In genomic region chr3:105907790-105908189, GRCh38 we compare ENCODE assay signal across 8 cellular contexts. TPM values are rescaled to one million over a fixed set of nuclear protein-coding genes. Genes with fewer than 3 reads are reported as not detected.
DNase-seq lines count a peak whose midpoint lies in the region; ATAC-seq and TF ChIP-seq lines count a peak whose summit lies in the region.

No MANE protein-coding gene starts in this region.

- H2AFZ ChIP-seq in mammary epithelial cell (ENCODE audit: low read depth, low read length): peak overlapping the region; percentile 52

- BruUV-seq in mammary epithelial cell (replicated peaks; lab: Mats Ljungman, UMichigan): no TSS peak

- WGBS in mammary epithelial cell (ENCODE audit: low coverage, missing lambda C conversion rate): 23% methylated on average over 3 of the region's 3 CpGs

- dilution Hi-C loops in mammary epithelial cell (cut with HindIII; ENCODE audit: low sequenced_read_pairs): no loop called here

- H3K79me2 ChIP-seq in mammary epithelial cell (ENCODE audit: insufficient read depth, low read length): no peaks in the 10 kb centered on the region

- H3K4me2 ChIP-seq in mammary epithelial cell (ENCODE audit: insufficient read depth, low read depth, low read length): no peak overlapping the region

- DNase-seq in KBM-7: peak; percentile 73
- no peak for DNase-seq in mammary epithelial cell
- peak; percentile 2 for DNase-seq in putamen (ENCODE audit: low spot score)
- DNase-seq in cerebellar cortex (ENCODE audit: low spot score): no peak
- DNase-seq in amygdala (lab: John Stamatoyannopoulos, UW): no peak
- no peak for DNase-seq in effector memory CD4-positive, alpha-beta T cell
- DNase-seq in stimulated activated CD4-positive, alpha-beta T cell treated with anti-CD3 and anti-CD28 coated beads, Interleukin-4, amount 100 ng/mL, for 1 hour: no peak

- peaks cover 11% of the 10 kb centered on the region for H3K4me1 ChIP-seq in mammary epithelial cell (ENCODE audit: insufficient read depth, low read length)
- H3K4me1 ChIP-seq in effector memory CD4-positive, alpha-beta T cell (ENCODE audit: control insufficient read depth, insufficient read depth, low read length, poor library complexity, severe bottlenecking): no peaks in the 10 kb centered on the region

- H3K9ac ChIP-seq in mammary epithelial cell (ENCODE audit: insufficient read depth, low read length): no peak overlapping the region

- CTCF ChIA-PET in mammary epithelial cell (lab: Charles Lee; ENCODE audit: low non-redundant PET): no interaction called here

- H3K4me3 ChIP-seq in mammary epithelial cell (replicated peaks in 1 of 3; ENCODE audit: insufficient read depth in 1 of 3, low read depth in 2 of 3, low read length in 3 of 3): no peak overlapping the region
- H3K4me3 ChIP-seq in effector memory CD4-positive, alpha-beta T cell (ENCODE audit: insufficient read depth, low read depth, low read length, poor library complexity, severe bottlenecking): no peak overlapping the region

- H3K27me3 ChIP-seq in mammary epithelial cell (ENCODE audit: insufficient read depth, low read length): no peaks in the 10 kb centered on the region
- no peaks in the 10 kb centered on the region for H3K27me3 ChIP-seq in effector memory CD4-positive, alpha-beta T cell (replicated peaks; ENCODE audit: control insufficient read depth, insufficient read depth, low read length, poor library complexity, severe bottlenecking)

- no peak for TF ChIP-seq CTCF in mammary epithelial cell (conservative IDR thresholded peaks at IDR 0.05 in 1 of 2, IDR thresholded peaks at IDR 0.05 in 1 of 2; ENCODE audit: extremely low read depth in 1 of 2, insufficient read depth in 1 of 2, low read depth in 1 of 2, low read length in 2 of 2)

- no peaks in the 10 kb centered on the region for H3K36me3 ChIP-seq in mammary epithelial cell (ENCODE audit: insufficient read depth, low read length)
- H3K36me3 ChIP-seq in effector memory CD4-positive, alpha-beta T cell (ENCODE audit: control insufficient read depth, insufficient read depth, low read length): no peaks in the 10 kb centered on the region

- H4K20me1 ChIP-seq in mammary epithelial cell (ENCODE audit: insufficient read depth, low read length): no peaks in the 10 kb centered on the region

- H3K9me3 ChIP-seq in mammary epithelial cell (replicated peaks; ENCODE audit: insufficient read depth, low read length): no peaks in the 10 kb centered on the region
- H3K9me3 ChIP-seq in effector memory CD4-positive, alpha-beta T cell (ENCODE audit: control insufficient read depth, low read length): no peaks in the 10 kb centered on the region

- H3K27ac ChIP-seq in mammary epithelial cell (ENCODE audit: insufficient read depth, low read depth, low read length): no peak overlapping the region
- no peak overlapping the region for H3K27ac ChIP-seq in effector memory CD4-positive, alpha-beta T cell (ENCODE audit: insufficient read depth, low read length, poor library complexity, severe bottlenecking)

- intact Hi-C loops in mammary epithelial cell (cut with micrococcal nuclease): no loop called here

- in situ Hi-C loops in KBM-7 (cut with MboI; ENCODE audit: low pct_unique_long_range_greater_than_20kb, low sequenced_read_pairs) (no loop called here), mammary epithelial cell (cut with MboI; ENCODE audit: low sequenced_read_pairs in 2 of 2) (no loop called here)

- ATAC-seq in GM18511 (IDR thresholded peaks at IDR 0.05; ENCODE audit: unreplicated experiment): peak; percentile 86

RNA-seq across cellular contexts. Expression of gene CBLB, which starts 39.0 kb away (rescaled TPM):
- total RNA-seq in mammary epithelial cell: 10 to 100 TPM; 39.3 to 59.4 TPM
- 9.5 TPM for polyA plus RNA-seq in mammary epithelial cell
- polyA minus RNA-seq in mammary epithelial cell: 46.8 TPM

Comparison
In these comparisons a context has a peak if more than half of its experiments do, and no peak if none do; other contexts are left out.
1. DNase-seq: peak in KBM-7 (single experiment) and putamen (single experiment); none in mammary epithelial cell (single experiment), cerebellar cortex (single experiment), amygdala (0 of 56), effector memory CD4-positive, alpha-beta T cell (0 of 3) and stimulated activated CD4-positive, alpha-beta T cell treated with anti-CD3 and anti-CD28 coated beads, Interleukin-4, amount 100 ng/mL, for 1 hour (single experiment).